Comparison of ENCODE assay signal across 11 cellular contexts in genomic region chr6:37442416-37443218, GRCh38. TPM values are rescaled to one million over a fixed set of nuclear protein-coding genes. Genes with fewer than 3 reads are reported as not detected.
DNase-seq lines count a peak whose midpoint lies in the region; ATAC-seq, FAIRE-seq and TF ChIP-seq lines count a peak whose summit lies in the region.
"Had no signal": no experiment of that assay in that cellular context is flagged by ENCODE, and none has a peak within 500 bp of the region (broad histone marks: within the 10 kb centered on the region; RNA-seq: fewer than 3 reads in every experiment).

No MANE protein-coding gene starts in this region.

- H3K27me3 ChIP-seq in adrenal gland (no peaks in the 10 kb centered on the region), lung (ENCODE audit: control insufficient read depth, insufficient read depth) (no peaks in the 10 kb centered on the region), tibial artery (no peaks in the 10 kb centered on the region)

- TF ChIP-seq CTCF in adrenal gland (IDR thresholded peaks at IDR 0.05): no peak
- no peak for TF ChIP-seq CTCF in lung (IDR thresholded peaks at IDR 0.05; ENCODE audit: control extremely low read depth, extremely low read depth)
- TF ChIP-seq CTCF in tibial artery (IDR thresholded peaks at IDR 0.05): no peak

- peak overlapping the region; percentile 68 to 87 for H3K4me3 Mint-ChIP-seq in activated T-cell treated with anti-CD3 and anti-CD28 coated beads, Interleukin-2, amount 50 U/mL, for 72 hours
- H3K4me3 Mint-ChIP-seq: H9 had no signal

- H3K27ac ChIP-seq in adrenal gland (peak overlapping the region in 3 of 5 donors; percentile 55 to 66 (median 56)), lung (ENCODE audit: low read depth in 1 of 2, low read length in 1 of 2) (peak overlapping the region; percentile 5 to 79), tibial artery (peak overlapping the region; percentile 8 to 51)

- H3K9me3 ChIP-seq in adrenal gland (replicated peaks in 1 of 3) (no peaks in the 10 kb centered on the region), lung (ENCODE audit: control insufficient read depth in 2 of 2, insufficient read depth in 1 of 2, low read length in 1 of 2) (no peaks in the 10 kb centered on the region), tibial artery (no peaks in the 10 kb centered on the region)

- FAIRE-seq in HTR-8/SVneo (lab: Jason Lieb, UNC): no peak
- FAIRE-seq: GM18507 had no signal

- H3K4me1 ChIP-seq in adrenal gland (replicated peaks in 1 of 2) (peaks cover 9 to 16% of the 10 kb centered on the region in 2 donors), lung (ENCODE audit: control insufficient read depth in 2 of 2, insufficient read depth in 2 of 2, low read length in 2 of 2) (peaks cover 3 to 12% of the 10 kb centered on the region in 2 donors), tibial artery (peaks cover 0 to 13% (median 3%) of the 10 kb centered on the region in 4 donors)

- H3K36me3 Mint-ChIP-seq in activated T-cell treated with anti-CD3 and anti-CD28 coated beads, Interleukin-2, amount 50 U/mL, for 72 hours (ENCODE audit: insufficient read depth in 2 of 2): peaks cover 10 to 29% of the 10 kb centered on the region in 2 donors

- 22 to 36% (median 28%) methylated on average over 4 of the region's 4 CpGs for WGBS in adrenal gland, 4 donors
- WGBS in lung, 2 donors: 9 to 24% methylated on average over 4 of the region's 4 CpGs

- peak; percentile 15 to 41 for ATAC-seq in activated T-cell treated with anti-CD3 and anti-CD28 coated beads, Interleukin-2, amount 50 U/mL, for 72 hours (replicated peaks in 1 of 2)
- ATAC-seq in lung (ENCODE audit: insufficient read depth, low FRiP score) (no peak), GM19455 (IDR thresholded peaks at IDR 0.05; ENCODE audit: unreplicated experiment) (no peak)

- H3K4me3 ChIP-seq in adrenal gland (peak overlapping the region in 2 of 4 donors; percentile 5 to 46), lung (no peak overlapping the region), tibial artery (peak overlapping the region in 1 of 2 donors; percentile 11)

- no peaks in the 10 kb centered on the region for H3K9me3 Mint-ChIP-seq in activated T-cell treated with anti-CD3 and anti-CD28 coated beads, Interleukin-2, amount 50 U/mL, for 72 hours
- H3K9me3 Mint-ChIP-seq: H9 had no signal

- no peaks in the 10 kb centered on the region for H3K27me3 Mint-ChIP-seq in activated T-cell treated with anti-CD3 and anti-CD28 coated beads, Interleukin-2, amount 50 U/mL, for 72 hours (ENCODE audit: low read depth)

- no peak for TF ChIP-seq POLR2A in adrenal gland (IDR thresholded peaks at IDR 0.05)

- H3K36me3 ChIP-seq in adrenal gland (replicated peaks in 1 of 2): peaks cover 0 to 40% of the 10 kb centered on the region in 2 donors
- H3K36me3 ChIP-seq in lung (ENCODE audit: control insufficient read depth in 2 of 2, insufficient read depth in 2 of 2, low read length in 2 of 2): peaks cover 19 to 26% of the 10 kb centered on the region in 2 donors
- H3K36me3 ChIP-seq in tibial artery: peaks cover 39 to 59% (median 51%) of the 10 kb centered on the region in 3 donors

- H3K27ac Mint-ChIP-seq in activated T-cell treated with anti-CD3 and anti-CD28 coated beads, Interleukin-2, amount 50 U/mL, for 72 hours: peak overlapping the region; percentile 97
- H3K27ac Mint-ChIP-seq: H9 had no signal

- DNase-seq in activated T-cell treated with anti-CD3 and anti-CD28 coated beads, Interleukin-2, amount 50 U/mL, for 72 hours: no peak
- DNase-seq in activated T-cell treated with anti-CD3 and anti-CD28 coated beads, Interleukin-2, amount 50 U/mL, for 1 hour: no peak
- DNase-seq in adrenal gland (peak in 1 of 7 donors; percentile 25), lung (ENCODE audit: low spot score) (no peak), tibial artery (no peak), HTR-8/SVneo (ENCODE audit: insufficient read length, low spot score) (no peak), epidermal melanocyte (ENCODE audit: insufficient read length, low spot score) (no peak)
- DNase-seq: amygdala, H9 had no signal

- intact Hi-C loops in adrenal gland (cut with DNase I): no loop called here
- intact Hi-C loops in tibial artery (cut with DNase I; ENCODE audit: low total_unique reads): no loop called here

- peaks cover 47% of the 10 kb centered on the region for H3K4me1 Mint-ChIP-seq in activated T-cell treated with anti-CD3 and anti-CD28 coated beads, Interleukin-2, amount 50 U/mL, for 72 hours (ENCODE audit: low read depth)
- H3K4me1 Mint-ChIP-seq: H9 had no signal

RNA-seq across cellular contexts. Expression of gene CMTR1, which starts 9.6 kb away (rescaled TPM):
- 10 to 100 TPM; 84.1 to 86.9 TPM for total RNA-seq in activated T-cell treated with anti-CD3 and anti-CD28 coated beads, Interleukin-2, amount 50 U/mL, for 72 hours
- total RNA-seq in adrenal gland (10 to 100 TPM; 24.1 to 48.1 (median 33.9) TPM), lung (10 to 100 TPM; 33.1 to 39.3 TPM)
- polyA plus RNA-seq in adrenal gland (10 to 100 TPM; 21.0 to 25.0 (median 22.6) TPM), lung (10 to 100 TPM; 18.8 to 20.2 TPM)

RNA-seq across cellular contexts. Expression of gene CCDC167, which starts 57.1 kb away (rescaled TPM):
- total RNA-seq in activated T-cell treated with anti-CD3 and anti-CD28 coated beads, Interleukin-2, amount 50 U/mL, for 72 hours: 10 to 100 TPM; 32.2 to 36.4 TPM
- 10 to 100 TPM; 14.4 to 37.4 (median 20.6) TPM for total RNA-seq in adrenal gland
- 10 to 100 TPM; 17.5 to 52.3 (median 17.8) TPM for polyA plus RNA-seq in adrenal gland
- total RNA-seq in lung: 10 to 100 TPM; 13.4 to 19.3 TPM
- polyA plus RNA-seq in lung: 10 to 100 TPM; 26.8 to 54.6 TPM

Comparison
In these comparisons a context has a peak if more than half of its experiments do, and no peak if none do; other contexts are left out.
1. ATAC-seq: peak in activated T-cell treated with anti-CD3 and anti-CD28 coated beads, Interleukin-2, amount 50 U/mL, for 72 hours (2 of 2); none in lung (single experiment) and GM19455 (single experiment).
2. Peak in every context shown above with its lines, with median percentiles within 50 percentile points of each other: H3K27ac ChIP-seq.